17 cellular contexts compared by ENCODE assay signal in genomic region chr6:164151762-164152161, GRCh38.
DNase-seq lines count a peak whose midpoint lies in the region; TF ChIP-seq lines count a peak whose summit lies in the region.
"Had no signal": no experiment of that assay in that cellular context is flagged by ENCODE, and none has a peak within 500 bp of the region (broad histone marks: within the 10 kb centered on the region; RNA-seq: fewer than 3 reads in every experiment).

No MANE protein-coding gene starts in this region.

- no peaks in the 10 kb centered on the region for H3K23me2 ChIP-seq in H9 (ENCODE audit: insufficient read length, low read depth, low read length, poor library complexity, severe bottlenecking)

- H3K79me1 ChIP-seq in H9 (ENCODE audit: insufficient read depth, low read depth, low read length, poor library complexity, severe bottlenecking) = no peaks in the 10 kb centered on the region

- no peak overlapping the region for H2BK120ac ChIP-seq in H9 (ENCODE audit: low read depth, low read length, poor library complexity, severe bottlenecking)

- H4K20me1 ChIP-seq in H9 (ENCODE audit: control insufficient read depth, insufficient read depth, insufficient read length) = no peaks in the 10 kb centered on the region

- no peak overlapping the region for H3K14ac ChIP-seq in H9 (ENCODE audit: insufficient read depth, low read length)

- no peak overlapping the region for H4K8ac ChIP-seq in H9 (replicated peaks; ENCODE audit: insufficient read length, low read depth, low read length)

- no peak overlapping the region for H3K4ac ChIP-seq in H9 (ENCODE audit: low read depth, low read length)

- peaks cover 21 to 23% of the 10 kb centered on the region in 2 experiments for H3K4me1 Mint-ChIP-seq in H9

- H3K27ac ChIP-seq in H9 (ENCODE audit: insufficient read length, low read depth, low read length) = no peak overlapping the region
- H3K27ac ChIP-seq: HL-60 had no signal

- H2AK5ac ChIP-seq in H9 (ENCODE audit: insufficient read length, low read length) = no peak overlapping the region

- no peak overlapping the region for H4K91ac ChIP-seq in H9 (ENCODE audit: insufficient read length, low read depth, low read length)

- H3K27ac Mint-ChIP-seq in H9 = peak overlapping the region; percentile 48 to 96 (median 64); a peak in 4 of 7 replicates
- H3K27ac Mint-ChIP-seq: CD4-positive, CD25-positive, alpha-beta regulatory T cell had no signal

- no peak overlapping the region for H3T11ph ChIP-seq in H9 (ENCODE audit: low read length)

- H2BK12ac ChIP-seq in H9 (ENCODE audit: insufficient read length, low read depth, low read length) = no peak overlapping the region

- H3K36me3 Mint-ChIP-seq in H9 (ENCODE audit: insufficient read depth in 1 of 3, low read depth in 3 of 3) = peaks cover 0 to 29% (median 4%) of the 10 kb centered on the region in 3 experiments; a peak in 5 of 7 replicates
- H3K36me3 Mint-ChIP-seq: CD4-positive, CD25-positive, alpha-beta regulatory T cell had no signal

- no peak overlapping the region for H2BK5ac ChIP-seq in H9 (ENCODE audit: insufficient read length, low read length)

- no peak overlapping the region for H3K18ac ChIP-seq in H9 (ENCODE audit: insufficient read length, low read depth, low read length)

- H3K9ac ChIP-seq in H9 (ENCODE audit: extremely low read depth, insufficient read length, low read length) = no peak overlapping the region

- no peak overlapping the region for H2AFZ ChIP-seq in H9 (ENCODE audit: low read length)

- no peak overlapping the region for H3K4me2 ChIP-seq in H9 (ENCODE audit: insufficient read depth, insufficient read length, low read length)

- no peaks in the 10 kb centered on the region for H3K79me2 ChIP-seq in H9 (ENCODE audit: insufficient read depth, low read length)

- DNase-seq in Ammon's horn (ENCODE audit: low spot score) (peak; percentile 13), H9 (no peak), astrocyte of the hippocampus (ENCODE audit: low read depth, low spot score) (peak; percentile 46), midbrain (lab: John Stamatoyannopoulos, UW) (peak; percentile 44), NCI-H526 (lab: John Stamatoyannopoulos, UW) (no peak), HuH-7 (ENCODE audit: low spot score) (no peak), NCI-H524 treated with DMSO at 0.1 percent for 48 hours (lab: John Stamatoyannopoulos, UW) (no peak), OCI-M2 (lab: John Stamatoyannopoulos, UW; ENCODE audit: unreplicated experiment) (no peak)
- DNase-seq: CD4-positive, CD25-positive, alpha-beta regulatory T cell; HCEC 1CT; KBM-7; NCI-H1417 treated with DMSO at 0.1 percent for 48 hours; NCI-H2227 treated with DMSO at 0.1 percent for 48 hours; NCI-H524; NK-92 treated with Interleukin-12 subunit alpha and Interleukin-12 subunit beta, amount 100 ng/mL, for 24 hours; SIG-M5 had no signal

- H3K9me3 Mint-ChIP-seq in H9 = peaks cover 7 to 14% of the 10 kb centered on the region in 2 experiments; a peak in 4 of 5 replicates

- no CpG with 5 or more reads among the region's 10 CpGs for WGBS in H9 (ENCODE audit: extremely low coverage, insufficient read length, low lambda C conversion rate)

- H3K23ac ChIP-seq in H9 (ENCODE audit: insufficient read length, low read depth, low read length) = no peak overlapping the region

- no peak overlapping the region for H3K56ac ChIP-seq in H9 (ENCODE audit: insufficient read length, low read depth, low read length)

- no peaks in the 10 kb centered on the region; the same call in 1 of the 2 replicates for H3K4me1 ChIP-seq in H9 (ENCODE audit: insufficient read depth, low read length)

- H3K9me3 ChIP-seq in H9 (ENCODE audit: control insufficient read depth, low read depth, low read length) = no peaks in the 10 kb centered on the region

- H2BK20ac ChIP-seq in H9 (ENCODE audit: low read depth, low read length, poor library complexity, severe bottlenecking) = no peak overlapping the region

- no peak overlapping the region for H4K5ac ChIP-seq in H9 (ENCODE audit: insufficient read length, low read depth, low read length)

- H3K27me3 ChIP-seq in H9 (ENCODE audit: insufficient read depth, low read length) = no peaks in the 10 kb centered on the region

- no peaks in the 10 kb centered on the region; the same call in 1 of the 2 replicates for H3K27me3 Mint-ChIP-seq in H9 (ENCODE audit: low read depth)
- H3K27me3 Mint-ChIP-seq: CD4-positive, CD25-positive, alpha-beta regulatory T cell had no signal

- H3K4me3 Mint-ChIP-seq in H9 = no peak overlapping the region
- H3K4me3 Mint-ChIP-seq: CD4-positive, CD25-positive, alpha-beta regulatory T cell had no signal

- TF ChIP-seq CTCF in H9 (conservative IDR thresholded peaks at IDR 0.05) = no peak

- H2BK15ac ChIP-seq in H9 (ENCODE audit: low read depth, low read length) = no peak overlapping the region

Comparison
In these comparisons a context has a peak if more than half of its experiments do, and no peak if none do; other contexts are left out.
1. DNase-seq: peak in Ammon's horn (single experiment), astrocyte of the hippocampus (single experiment) and midbrain (single experiment); none in H9 (single experiment), NCI-H526 (0 of 2), HuH-7 (single experiment), NCI-H524 treated with DMSO at 0.1 percent for 48 hours (single experiment) and OCI-M2 (single experiment).